1 cellular context compared by ENCODE assay signal in genomic region chr14:24263848-24264247, GRCh38.
TF ChIP-seq lines count a peak whose summit lies in the region.

No MANE protein-coding gene starts in this region.

TF ChIP-seq in IMR-90, 13 proteins besides CTCF, POLR2A, EP300 and RAD21:
- TF ChIP-seq MXI1 (IDR thresholded peaks at IDR 0.05; ENCODE audit: borderline replicate concordance, low read depth, low read length) (no peak), SMC3 (IDR thresholded peaks at IDR 0.05; ENCODE audit: low read depth, low read length) (no peak), MAZ (IDR thresholded peaks at IDR 0.05; ENCODE audit: borderline replicate concordance, low read depth, low read length) (no peak), RFX5 (IDR thresholded peaks at IDR 0.05; ENCODE audit: low read depth, low read length) (no peak)
